In genomic region chr17:46225274-46225794, GRCh38 we compare ENCODE assay signal across 8 cellular contexts. TPM values are rescaled to one million over a fixed set of nuclear protein-coding genes. Genes with fewer than 3 reads are reported as not detected.
DNase-seq lines count a peak whose midpoint lies in the region; ATAC-seq and TF ChIP-seq lines count a peak whose summit lies in the region.
"Not testable (repeated sequence)": the region's sequence is repeated elsewhere in the genome, so short reads cannot be mapped to it uniquely, and the experiment has no call there.

No MANE protein-coding gene starts in this region.

- not testable (repeated sequence) for H3K36me3 Mint-ChIP-seq in T-cell; progenitor cell of endocrine pancreas (ENCODE audit: insufficient read depth)

- H3K9me3 Mint-ChIP-seq in T-cell; progenitor cell of endocrine pancreas (ENCODE audit: low read depth): not testable (repeated sequence)

- H3K4me1 Mint-ChIP-seq in T-cell = peaks cover 3 to 19% (median 8%) of the 10 kb centered on the region in 3 donors
- H3K4me1 Mint-ChIP-seq in progenitor cell of endocrine pancreas (ENCODE audit: low read depth) = not testable (repeated sequence)

- TF ChIP-seq CTCF in GM13976 (IDR thresholded peaks at IDR 0.05; ENCODE audit: borderline replicate concordance, control extremely low read depth, extremely low read depth, insufficient read depth, missing control alignments); progenitor cell of endocrine pancreas (IDR thresholded peaks at IDR 0.05; ENCODE audit: unreplicated experiment): not testable (repeated sequence)

- peak; percentile 87 for DNase-seq in GM13976 (ENCODE audit: low spot score)
- peak; percentile 89 for DNase-seq in NCI-H146 (lab: John Stamatoyannopoulos, UW)
- peak; percentile 78 to 100 (median 90) for DNase-seq in T-cell
- peak; percentile 94 for DNase-seq in amniotic stem cell (lab: John Stamatoyannopoulos, UW)
- DNase-seq in left ventricle myocardium superior = peak; percentile 92
- DNase-seq in progenitor cell of endocrine pancreas (ENCODE audit: low spot score, unreplicated experiment) = peak; percentile 99
- peak; percentile 97 for DNase-seq in ureter (ENCODE audit: low spot score)

- not testable (repeated sequence) for H3K27me3 Mint-ChIP-seq in T-cell, progenitor cell of endocrine pancreas

- ATAC-seq in HG02852 (IDR thresholded peaks at IDR 0.05; ENCODE audit: unreplicated experiment) (peak; percentile 99), T-cell (replicated peaks in 1 of 4) (peak; percentile 99 to 100 (median 100)), left ventricle myocardium superior (peak; percentile 100)

- in situ Hi-C loops in GM13976 (cut with MboI; ENCODE audit: low sequenced_read_pairs, unreplicated experiment) = not testable (repeated sequence)

- intact Hi-C loops in left ventricle myocardium superior (cut with micrococcal nuclease) = not testable (repeated sequence)

- H3K27ac Mint-ChIP-seq in T-cell = peak overlapping the region; percentile 84 to 88
- H3K27ac Mint-ChIP-seq in progenitor cell of endocrine pancreas = peak overlapping the region; percentile 92

- CTCF ChIA-PET in T-cell (lab: Charles Lee) = not testable (repeated sequence)

- POLR2A ChIA-PET in T-cell (lab: Charles Lee) = not testable (repeated sequence)

- peak overlapping the region; percentile 84 to 93 (median 90) for H3K4me3 Mint-ChIP-seq in T-cell
- H3K4me3 Mint-ChIP-seq in progenitor cell of endocrine pancreas (ENCODE audit: low read depth) = peak overlapping the region; percentile 93

RNA-seq across cellular contexts. Expression of gene KANSL1, which starts 32.1 kb away (rescaled TPM):
- total RNA-seq in T-cell (100 to 1,000 TPM; 113 to 301 (median 160) TPM), left ventricle myocardium superior (26.9 TPM), progenitor cell of endocrine pancreas (173 and 174 TPM in 2 replicates), ureter (190 TPM)

Comparison
In these comparisons a context has a peak if more than half of its experiments do, and no peak if none do; other contexts are left out.
1. Peak in every context shown above with its lines: DNase-seq and ATAC-seq.